In genomic region chr10:84336406-84336805, GRCh38 we compare ENCODE assay signal across 2 cellular contexts.
TF ChIP-seq lines count a peak whose summit lies in the region.

No MANE protein-coding gene starts in this region.

TF ChIP-seq in IMR-90, 13 proteins besides CTCF, POLR2A, EP300 and RAD21 (continued from another document):
- TF ChIP-seq SMC3 (IDR thresholded peaks at IDR 0.05; ENCODE audit: low read depth, low read length) = no peak

TF ChIP-seq in SK-N-SH treated with all-trans-retinoic acid at 6 μM for 48 hours, 23 proteins besides CTCF, POLR2A, EP300 and RAD21 (continued from another document):
- no peak for TF ChIP-seq PATZ1 (CRISPR knock-in tag; IDR thresholded peaks at IDR 0.05; ENCODE audit: borderline replicate concordance)
TF ChIP-seq in SK-N-SH treated with all-trans-retinoic acid at 6 μM for 48 hours: peak in this region for 0.
